Comparison of ENCODE assay signal across 8 cellular contexts in genomic region chr5:151612689-151613427, GRCh38. TPM values are rescaled to one million over a fixed set of nuclear protein-coding genes. Genes with fewer than 3 reads are reported as not detected.
DNase-seq lines count a peak whose midpoint lies in the region; ATAC-seq and TF ChIP-seq lines count a peak whose summit lies in the region.

No MANE protein-coding gene starts in this region.

- H3K27ac ChIP-seq in hepatocyte (peak overlapping the region; percentile 33), A673 (ENCODE audit: low read depth, low read length, poor library complexity, severe bottlenecking) (no peak overlapping the region), aorta (ENCODE audit: low read depth in 1 of 2, low read length in 2 of 2) (no peak overlapping the region)

- CTCF ChIA-PET in A673 (lab: Charles Lee): no interaction called here

- H2AFZ ChIP-seq in hepatocyte: no peak overlapping the region

- H3K4me2 ChIP-seq in hepatocyte: no peak overlapping the region

- no peak overlapping the region for H3K4me3 ChIP-seq in hepatocyte
- no peak overlapping the region for H3K4me3 ChIP-seq in A673 (ENCODE audit: low read depth, low read length, poor library complexity, severe bottlenecking)
- H3K4me3 ChIP-seq in aorta (ENCODE audit: low read length in 2 of 2): no peak overlapping the region

- H3K9me3 ChIP-seq in hepatocyte (ENCODE audit: low read depth): no peaks in the 10 kb centered on the region
- no peaks in the 10 kb centered on the region for H3K9me3 ChIP-seq in A673 (ENCODE audit: low read depth, low read length, poor library complexity, severe bottlenecking)
- H3K9me3 ChIP-seq in aorta (ENCODE audit: control insufficient read depth, low read length): no peaks in the 10 kb centered on the region

- no peaks in the 10 kb centered on the region for H3K79me2 ChIP-seq in hepatocyte

- no TSS peak for BruUV-seq in A673 (replicated peaks; lab: Mats Ljungman, UMichigan)

- TF ChIP-seq CTCF in hepatocyte (IDR thresholded peaks at IDR 0.05; ENCODE audit: poor library complexity): no peak
- no peak for TF ChIP-seq CTCF in A673 (conservative IDR thresholded peaks at IDR 0.05; ENCODE audit: low read depth, low read length)

- DNase-seq in T-helper 22 cell (ENCODE audit: low read depth) (peak; percentile 15), hepatocyte (ENCODE audit: low spot score) (peak; percentile 62), A673 (ENCODE audit: low spot score) (no peak), aorta (no peak), NK-92 (lab: John Stamatoyannopoulos, UW; ENCODE audit: unreplicated experiment) (no peak)

- H3K4me1 ChIP-seq in hepatocyte (ENCODE audit: insufficient read depth): peaks cover 4% of the 10 kb centered on the region
- no peaks in the 10 kb centered on the region for H3K4me1 ChIP-seq in A673 (ENCODE audit: insufficient read depth, low read length, poor library complexity, severe bottlenecking)
- no peaks in the 10 kb centered on the region for H3K4me1 ChIP-seq in aorta (ENCODE audit: control insufficient read depth in 1 of 2, insufficient read depth in 2 of 2, low read length in 2 of 2)

- H4K20me1 ChIP-seq in hepatocyte (ENCODE audit: insufficient read depth, poor library complexity, severe bottlenecking): no peaks in the 10 kb centered on the region

- ATAC-seq in GM18508 (IDR thresholded peaks at IDR 0.05; ENCODE audit: insufficient read depth, unreplicated experiment) (peak; percentile 75), HG02840 (IDR thresholded peaks at IDR 0.05; ENCODE audit: low FRiP score, unreplicated experiment) (peak; percentile 78), aorta (ENCODE audit: low FRiP score) (no peak), GM18868 (IDR thresholded peaks at IDR 0.05; ENCODE audit: unreplicated experiment) (no peak)

- H3K27me3 ChIP-seq in hepatocyte (peaks cover 3% of the 10 kb centered on the region), A673 (replicated peaks; ENCODE audit: insufficient read depth, low read depth, low read length, poor library complexity) (peaks cover 8% of the 10 kb centered on the region), aorta (ENCODE audit: control insufficient read depth in 1 of 2, insufficient read depth in 2 of 2, low read length in 1 of 2) (no peaks in the 10 kb centered on the region)

- 53% methylated on average over 8 of the region's 8 CpGs for WGBS in hepatocyte (ENCODE audit: low lambda C conversion rate, missing lambda C conversion rate)
- WGBS in aorta, 2 donors: 47 to 54% methylated on average over 8 of the region's 8 CpGs

- POLR2A ChIA-PET in A673 (lab: Charles Lee; ENCODE audit: low non-redundant PET): no interaction called here

- H3K9me2 ChIP-seq in hepatocyte (replicated peaks; ENCODE audit: insufficient read depth): no peaks in the 10 kb centered on the region

- no peaks in the 10 kb centered on the region for H3K36me3 ChIP-seq in hepatocyte (replicated peaks; ENCODE audit: insufficient read depth, low read depth)
- no peaks in the 10 kb centered on the region for H3K36me3 ChIP-seq in A673 (ENCODE audit: insufficient read depth, low read length, poor library complexity, severe bottlenecking)
- no peaks in the 10 kb centered on the region for H3K36me3 ChIP-seq in aorta (ENCODE audit: control insufficient read depth in 1 of 2, insufficient read depth in 2 of 2, low read length in 1 of 2)

- intact Hi-C loops in A673 (cut with micrococcal nuclease; ENCODE audit: unreplicated experiment) (no loop called here), aorta (cut with DNase I) (no loop called here)

RNA-seq across cellular contexts. Expression of gene FAT2, which starts 21.7 kb away (rescaled TPM):
- 0.40 and 0.72 TPM in 2 replicates for total RNA-seq in hepatocyte
- 0.10 and 0.55 TPM in 2 replicates for polyA plus RNA-seq in hepatocyte
- total RNA-seq in A673 (2021): not detected in 2 replicates
- total RNA-seq in aorta: under 1 TPM in 1 of 2 donors, not detected in 1; 0.15 TPM
- polyA plus RNA-seq in aorta: not detected

Comparison
In these comparisons a context has a peak if more than half of its experiments do, and no peak if none do; other contexts are left out.
1. ATAC-seq: peak in GM18508 (single experiment) and HG02840 (single experiment); none in aorta (single experiment) and GM18868 (single experiment).
2. DNase-seq: peak in T-helper 22 cell (single experiment) and hepatocyte (single experiment); none in A673 (single experiment), aorta (0 of 2) and NK-92 (single experiment).